9 cellular contexts compared by ENCODE assay signal in genomic region chr17:17204635-17205231, GRCh38. TPM values are rescaled to one million over a fixed set of nuclear protein-coding genes. Genes with fewer than 3 reads are reported as not detected.
DNase-seq lines count a peak whose midpoint lies in the region; ATAC-seq lines count a peak whose summit lies in the region.
"Had no signal": no experiment of that assay in that cellular context is flagged by ENCODE, and none has a peak within 500 bp of the region (broad histone marks: within the 10 kb centered on the region; RNA-seq: fewer than 3 reads in every experiment).

No MANE protein-coding gene starts in this region.

- no peaks in the 10 kb centered on the region for H3K27me3 Mint-ChIP-seq in stimulated activated naive CD8-positive, alpha-beta T cell treated with anti-CD3 and anti-CD28 coated beads, Interleukin-15, Interleukin-2, amounts not matched to agents 100 ng/mL and 50 ng/mL, for 24 hours
- H3K27me3 Mint-ChIP-seq in activated naive CD8-positive, alpha-beta T cell treated with anti-CD3 and anti-CD28 coated beads, Interleukin-2, amount 10 ng/mL, durations not matched to agents 7 days and 5 days = no peaks in the 10 kb centered on the region
- no peaks in the 10 kb centered on the region for H3K27me3 Mint-ChIP-seq in memory B cell

- 48 to 51% methylated on average over 14 of the region's 14 CpGs for WGBS in aorta, 2 donors

- intact Hi-C loops in aorta (cut with DNase I) = loop anchor here in 1 of 2 donors (2.0 to 10.0 kb wide), 2 partner anchors 14 to 200 kb away; no protein-coding TSS in a partner anchor

- no peaks in the 10 kb centered on the region for H3K9me3 ChIP-seq in aorta (ENCODE audit: control insufficient read depth, low read length)

- peak overlapping the region; percentile 98 for H3K27ac Mint-ChIP-seq in stimulated activated naive CD8-positive, alpha-beta T cell treated with anti-CD3 and anti-CD28 coated beads, Interleukin-15, Interleukin-2, amounts not matched to agents 100 ng/mL and 50 ng/mL, for 24 hours
- peak overlapping the region; percentile 86 for H3K27ac Mint-ChIP-seq in activated naive CD8-positive, alpha-beta T cell treated with anti-CD3 and anti-CD28 coated beads, Interleukin-2, amount 10 ng/mL, durations not matched to agents 7 days and 5 days
- H3K27ac Mint-ChIP-seq in memory B cell = peak overlapping the region; percentile 60

- peaks cover 36% of the 10 kb centered on the region for H3K36me3 Mint-ChIP-seq in stimulated activated naive CD8-positive, alpha-beta T cell treated with anti-CD3 and anti-CD28 coated beads, Interleukin-15, Interleukin-2, amounts not matched to agents 100 ng/mL and 50 ng/mL, for 24 hours (ENCODE audit: low read depth)
- peaks cover 2% of the 10 kb centered on the region for H3K36me3 Mint-ChIP-seq in activated naive CD8-positive, alpha-beta T cell treated with anti-CD3 and anti-CD28 coated beads, Interleukin-2, amount 10 ng/mL, durations not matched to agents 7 days and 5 days
- peaks cover 5% of the 10 kb centered on the region for H3K36me3 Mint-ChIP-seq in memory B cell

- H3K27ac ChIP-seq in aorta (ENCODE audit: low read depth in 1 of 2, low read length in 2 of 2) = peak overlapping the region; percentile 23 to 38

- POLR2A ChIA-PET in activated naive CD8-positive, alpha-beta T cell treated with anti-CD3 and anti-CD28 coated beads, Interleukin-2, amount 10 ng/mL, durations not matched to agents 7 days and 5 days (lab: Charles Lee) = interaction anchor here (2.2 kb wide), 1 partner anchor 25 kb away, joined by 10 read pairs; no protein-coding TSS in a partner anchor

- H3K27me3 ChIP-seq in aorta (ENCODE audit: control insufficient read depth in 1 of 2, insufficient read depth in 2 of 2, low read length in 1 of 2) = no peaks in the 10 kb centered on the region

- no peak for DNase-seq in stimulated activated naive CD8-positive, alpha-beta T cell treated with anti-CD3 and anti-CD28 coated beads, Interleukin-15, Interleukin-2, amounts not matched to agents 100 U/mL and 50 U/mL, for 24 hours
- DNase-seq in activated naive CD8-positive, alpha-beta T cell treated with anti-CD3 and anti-CD28 coated beads, Interleukin-2, amount 10 ng/mL, durations not matched to agents 7 days and 5 days = no peak
- DNase-seq in memory B cell (ENCODE audit: low spot score in 2 of 2) = no peak
- no peak for DNase-seq in aorta
- no peak for DNase-seq in NCI-H2171 treated with DMSO at 0.1 percent for 48 hours (lab: John Stamatoyannopoulos, UW)
- DNase-seq in middle frontal gyrus (ENCODE audit: extremely low spot score, low spot score) = no peak
- DNase-seq: NCI-H187 had no signal

- no peak for ATAC-seq in stimulated activated naive CD8-positive, alpha-beta T cell treated with anti-CD3 and anti-CD28 coated beads, Interleukin-15, Interleukin-2, amounts not matched to agents 100 U/mL and 50 U/mL, for 24 hours
- ATAC-seq in activated naive CD8-positive, alpha-beta T cell treated with anti-CD3 and anti-CD28 coated beads, Interleukin-2, amount 10 ng/mL, durations not matched to agents 7 days and 5 days (ENCODE audit: low read depth) = no peak
- ATAC-seq in memory B cell (ENCODE audit: low read depth) = no peak
- ATAC-seq in aorta (ENCODE audit: low FRiP score) = no peak
- no peak for ATAC-seq in HG03108 (IDR thresholded peaks at IDR 0.05; ENCODE audit: unreplicated experiment)

- H3K4me3 ChIP-seq in aorta (ENCODE audit: low read length in 2 of 2) = no peak overlapping the region

- no peaks in the 10 kb centered on the region for H3K9me3 Mint-ChIP-seq in stimulated activated naive CD8-positive, alpha-beta T cell treated with anti-CD3 and anti-CD28 coated beads, Interleukin-15, Interleukin-2, amounts not matched to agents 100 ng/mL and 50 ng/mL, for 24 hours
- H3K9me3 Mint-ChIP-seq in activated naive CD8-positive, alpha-beta T cell treated with anti-CD3 and anti-CD28 coated beads, Interleukin-2, amount 10 ng/mL, durations not matched to agents 7 days and 5 days = no peaks in the 10 kb centered on the region
- H3K9me3 Mint-ChIP-seq in memory B cell = peaks cover 2% of the 10 kb centered on the region

- H3K4me1 ChIP-seq in aorta (ENCODE audit: control insufficient read depth in 1 of 2, insufficient read depth in 2 of 2, low read length in 2 of 2) = no peaks in the 10 kb centered on the region

- peaks cover 22% of the 10 kb centered on the region for H3K4me1 Mint-ChIP-seq in stimulated activated naive CD8-positive, alpha-beta T cell treated with anti-CD3 and anti-CD28 coated beads, Interleukin-15, Interleukin-2, amounts not matched to agents 100 ng/mL and 50 ng/mL, for 24 hours (ENCODE audit: low read depth)
- H3K4me1 Mint-ChIP-seq in activated naive CD8-positive, alpha-beta T cell treated with anti-CD3 and anti-CD28 coated beads, Interleukin-2, amount 10 ng/mL, durations not matched to agents 7 days and 5 days = peaks cover 12% of the 10 kb centered on the region
- H3K4me1 Mint-ChIP-seq in memory B cell = peaks cover 13% of the 10 kb centered on the region

- H3K36me3 ChIP-seq in aorta (ENCODE audit: control insufficient read depth in 1 of 2, insufficient read depth in 2 of 2, low read length in 1 of 2) = no peaks in the 10 kb centered on the region

- H3K4me3 Mint-ChIP-seq in stimulated activated naive CD8-positive, alpha-beta T cell treated with anti-CD3 and anti-CD28 coated beads, Interleukin-15, Interleukin-2, amounts not matched to agents 100 ng/mL and 50 ng/mL, for 24 hours = peak overlapping the region; percentile 88
- H3K4me3 Mint-ChIP-seq in activated naive CD8-positive, alpha-beta T cell treated with anti-CD3 and anti-CD28 coated beads, Interleukin-2, amount 10 ng/mL, durations not matched to agents 7 days and 5 days = peak overlapping the region; percentile 87
- peak overlapping the region; percentile 77 for H3K4me3 Mint-ChIP-seq in memory B cell

RNA-seq across cellular contexts. Expression of gene PLD6, which starts 1.4 kb away (rescaled TPM):
- 1 to 10 TPM; 5.5 to 6.3 TPM for total RNA-seq in activated naive CD8-positive, alpha-beta T cell treated with anti-CD3 and anti-CD28 coated beads, Interleukin-2, amount 10 ng/mL, durations not matched to agents 7 days and 5 days
- total RNA-seq in aorta = 1 to 10 TPM; 1.3 to 1.8 TPM
- polyA plus RNA-seq in aorta = 1 to 10 TPM in 1 of 2 donors, under 1 TPM in 1; 0.13 to 2.1 TPM

RNA-seq across cellular contexts. Expression of gene FLCN, which starts 32.2 kb away (rescaled TPM):
- 10 to 100 TPM; 49.2 to 53.0 TPM for total RNA-seq in activated naive CD8-positive, alpha-beta T cell treated with anti-CD3 and anti-CD28 coated beads, Interleukin-2, amount 10 ng/mL, durations not matched to agents 7 days and 5 days
- 10 to 100 TPM; 53.4 to 81.8 TPM for total RNA-seq in aorta
- 10 to 100 TPM; 12.5 to 85.0 TPM for polyA plus RNA-seq in aorta
